ENCODE assay signal across 10 cellular contexts in genomic region chr12:116053479-116054195, GRCh38.
A peak's percentile ranks its signal among the peaks of the same experiment; 100 is the strongest.
DNase-seq lines count a peak whose midpoint lies in the region; ATAC-seq, FAIRE-seq and TF ChIP-seq lines count a peak whose summit lies in the region.
"Had no signal": no experiment of that assay in that cellular context is flagged by ENCODE, and none has a peak within 500 bp of the region (broad histone marks: within the 10 kb centered on the region; RNA-seq: fewer than 3 reads in every experiment).

No MANE protein-coding gene starts in this region.

- no peak overlapping the region for H2BK15ac ChIP-seq in H1 (ENCODE audit: low read length)

- H4K20me1 ChIP-seq in H1 (replicated peaks in 1 of 2; ENCODE audit: control insufficient read depth in 1 of 2, insufficient read depth in 2 of 2, low read length in 2 of 2): peaks cover 2 to 3% of the 10 kb centered on the region in 2 experiments

- no peaks in the 10 kb centered on the region for H3K23me2 ChIP-seq in H1 (ENCODE audit: low read depth, low read length)

- TF ChIP-seq RAD21 in H1 (IDR thresholded peaks at IDR 0.05 in 1 of 2, conservative IDR thresholded peaks at IDR 0.05 in 1 of 2; ENCODE audit: low read depth in 2 of 2, low read length in 2 of 2): no peak

- H3K4me1 ChIP-seq in H1 (replicated peaks in 1 of 4; ENCODE audit: control insufficient read depth in 3 of 4, insufficient read depth in 4 of 4, low read length in 3 of 4) (no peaks in the 10 kb centered on the region; a peak in 1 of 7 replicates), transverse colon (peaks cover 12 to 47% (median 29%) of the 10 kb centered on the region in 4 donors)

- H3K4me3 Mint-ChIP-seq in activated CD4-positive, alpha-beta T cell treated with anti-CD3 and anti-CD28 coated beads for 36 hours: no peak overlapping the region
- H3K4me3 Mint-ChIP-seq in T-helper 17 cell: no peak overlapping the region

- H3K18ac ChIP-seq in H1 (ENCODE audit: extremely low read depth, low read length): no peak overlapping the region

- H3K4me1 Mint-ChIP-seq in activated CD4-positive, alpha-beta T cell treated with anti-CD3 and anti-CD28 coated beads for 36 hours: peaks cover 61% of the 10 kb centered on the region
- H3K4me1 Mint-ChIP-seq in T-helper 17 cell: peaks cover 28% of the 10 kb centered on the region

- H3K36me3 ChIP-seq in H1 (ENCODE audit: control insufficient read depth in 2 of 4, insufficient read depth in 4 of 4, low read length in 3 of 4): no peaks in the 10 kb centered on the region
- no peaks in the 10 kb centered on the region for H3K36me3 ChIP-seq in transverse colon

- no peak overlapping the region for H2BK120ac ChIP-seq in H1 (replicated peaks; ENCODE audit: low read depth, low read length)

- TF ChIP-seq POLR2A in H1 (IDR thresholded peaks at IDR 0.05; ENCODE audit: control extremely low read depth in 1 of 2, low read depth in 2 of 2, low read length in 2 of 2) (no peak), transverse colon (IDR thresholded peaks at IDR 0.05) (no peak)

- no peak overlapping the region for H4K91ac ChIP-seq in H1 (replicated peaks; ENCODE audit: insufficient read length, low read length)

- FAIRE-seq in H1 (lab: Jason Lieb, UNC) (no peak), D721Med (lab: Jason Lieb, UNC) (no peak)

- H2BK12ac ChIP-seq in H1 (ENCODE audit: low read depth, low read length): no peak overlapping the region

- H3K4me2 ChIP-seq in H1 (ENCODE audit: insufficient read depth in 1 of 2, low read depth in 2 of 2, low read length in 2 of 2): no peak overlapping the region

- H3K27ac Mint-ChIP-seq in activated CD4-positive, alpha-beta T cell treated with anti-CD3 and anti-CD28 coated beads for 36 hours: no peak overlapping the region
- no peak overlapping the region for H3K27ac Mint-ChIP-seq in T-helper 17 cell

- H4K5ac ChIP-seq in H1 (ENCODE audit: insufficient read length, low read depth, low read length): no peak overlapping the region

- intact Hi-C loops in activated CD4-positive, alpha-beta T cell treated with anti-CD3 and anti-CD28 coated beads for 36 hours (cut with DNase I, micrococcal nuclease): no loop called here
- intact Hi-C loops in transverse colon (cut with DNase I; ENCODE audit: low total_unique reads): no loop called here

- H3K4me3 ChIP-seq in H1 (ENCODE audit: extremely low read depth in 1 of 4, insufficient read depth in 2 of 4, low read depth in 3 of 4, low read length in 4 of 4): no peak overlapping the region
- no peak overlapping the region for H3K4me3 ChIP-seq in transverse colon

- H3K23ac ChIP-seq in H1 (ENCODE audit: insufficient read length): no peak overlapping the region

- no peak overlapping the region for H2BK20ac ChIP-seq in H1 (ENCODE audit: low read length)

- no peaks in the 10 kb centered on the region for H3K9me3 ChIP-seq in H1 (ENCODE audit: insufficient read depth in 2 of 2, low read depth in 1 of 2, low read length in 1 of 2)
- no peaks in the 10 kb centered on the region for H3K9me3 ChIP-seq in transverse colon
- no peaks in the 10 kb centered on the region for H3K9me3 ChIP-seq in T-helper 17 cell (ENCODE audit: control insufficient read depth, low read length, poor library complexity, severe bottlenecking)

- TF ChIP-seq CTCF in H1 (IDR thresholded peaks at IDR 0.05; ENCODE audit: control extremely low read depth in 1 of 3, insufficient read depth in 1 of 3, low read depth in 1 of 3, low read length in 3 of 3): no peak
- TF ChIP-seq CTCF in transverse colon (IDR thresholded peaks at IDR 0.05): no peak
- no peak for TF ChIP-seq CTCF in D721Med (IDR thresholded peaks at IDR 0.05; ENCODE audit: insufficient read depth, missing control alignments)

- H3K27me3 ChIP-seq in H1 (replicated peaks in 1 of 4; ENCODE audit: control insufficient read depth in 3 of 4, extremely low read depth in 1 of 4, insufficient read depth in 3 of 4, low read length in 3 of 4): no peaks in the 10 kb centered on the region
- H3K27me3 ChIP-seq in transverse colon: no peaks in the 10 kb centered on the region

- H3K79me1 ChIP-seq in H1 (ENCODE audit: low read depth, low read length): no peaks in the 10 kb centered on the region

- H3K9ac ChIP-seq in H1 (replicated peaks in 1 of 4; ENCODE audit: extremely low read depth in 1 of 4, low read depth in 3 of 4, low read length in 3 of 4): no peak overlapping the region

- H3K9me3 Mint-ChIP-seq in activated CD4-positive, alpha-beta T cell treated with anti-CD3 and anti-CD28 coated beads for 36 hours (ENCODE audit: low read depth): no peaks in the 10 kb centered on the region

- no peak overlapping the region for H3K56ac ChIP-seq in H1 (replicated peaks; ENCODE audit: insufficient read length, low read depth, low read length)

- H2AFZ ChIP-seq in H1 (ENCODE audit: low read length): no peak overlapping the region

- H3K14ac ChIP-seq in H1 (ENCODE audit: insufficient read length): no peak overlapping the region

- no peak overlapping the region for H3K4ac ChIP-seq in H1 (replicated peaks; ENCODE audit: insufficient read length, low read depth, low read length)

- H3K36me3 Mint-ChIP-seq in activated CD4-positive, alpha-beta T cell treated with anti-CD3 and anti-CD28 coated beads for 36 hours (ENCODE audit: low read depth): no peaks in the 10 kb centered on the region
- H3K36me3 Mint-ChIP-seq in T-helper 17 cell (ENCODE audit: low read depth): no peaks in the 10 kb centered on the region

- H2BK5ac ChIP-seq in H1 (ENCODE audit: low read depth, low read length): no peak overlapping the region

- peak; percentile 75 for ATAC-seq in activated CD4-positive, alpha-beta T cell treated with anti-CD3 and anti-CD28 coated beads for 36 hours
- ATAC-seq in T-helper 17 cell (no peak), HG02763 (IDR thresholded peaks at IDR 0.05; ENCODE audit: unreplicated experiment) (no peak)

- no peak for TF ChIP-seq EP300 in H1 (IDR thresholded peaks at IDR 0.05; ENCODE audit: borderline replicate concordance in 1 of 2, low read depth in 2 of 2, low read length in 2 of 2)
- no peak for TF ChIP-seq EP300 in transverse colon (IDR thresholded peaks at IDR 0.05; ENCODE audit: low read depth)

- H2AK5ac ChIP-seq in H1 (ENCODE audit: low read depth, low read length): no peak overlapping the region

- H3K27ac ChIP-seq in H1 (ENCODE audit: low read depth, low read length) (no peak overlapping the region), transverse colon (peak overlapping the region; percentile 4 to 53 (median 33))

- CTCF ChIA-PET in activated CD4-positive, alpha-beta T cell treated with anti-CD3 and anti-CD28 coated beads for 36 hours (lab: Charles Lee): interaction anchor here (0.6 to 1.1 kb wide), 4 partner anchors 9 to 142 kb away, joined by 3 to 4 read pairs (median 3); no protein-coding TSS in a partner anchor
- CTCF ChIA-PET in H1 (lab: Charles Lee; ENCODE audit: partially characterized antibody): no interaction called here

- 88% methylated on average over 3 of the region's 3 CpGs; no CpG with 5 or more reads in 1 of the 2 experiments for WGBS in H1 (ENCODE audit: extremely low coverage in 1 of 2, insufficient coverage in 1 of 2, insufficient read length in 1 of 2, insufficient replicate concordance in 2 of 2, low coverage in 1 of 2, low lambda C conversion rate in 2 of 2, missing lambda C conversion rate in 1 of 2), 2 experiments
- 16 to 25% methylated on average over 3 of the region's 3 CpGs for WGBS in transverse colon (ENCODE audit: low coverage in 1 of 2), 2 donors

- no peaks in the 10 kb centered on the region for H3K27me3 Mint-ChIP-seq in activated CD4-positive, alpha-beta T cell treated with anti-CD3 and anti-CD28 coated beads for 36 hours
- no peaks in the 10 kb centered on the region for H3K27me3 Mint-ChIP-seq in T-helper 17 cell

- peaks cover 0 to 16% of the 10 kb centered on the region in 2 experiments; a peak in 2 of 4 replicates for H3K79me2 ChIP-seq in H1 (ENCODE audit: control insufficient read depth in 1 of 2, insufficient read depth in 2 of 2, low read length in 2 of 2)

- POLR2A ChIA-PET in activated CD4-positive, alpha-beta T cell treated with anti-CD3 and anti-CD28 coated beads for 36 hours (lab: Charles Lee): interaction anchor here (0.7 kb wide), 2 partner anchors 17 to 123 kb away, joined by 3 read pairs; no protein-coding TSS in a partner anchor
- POLR2A ChIA-PET in H1 (lab: Charles Lee; ENCODE audit: partially characterized antibody): no interaction called here

- in situ Hi-C loops in transverse colon (cut with MboI; ENCODE audit: low pct_ligation_motif_present in 1 of 4, low pct_unique_long_range_greater_than_20kb in 1 of 4, low sequenced_read_pairs in 3 of 4): no loop called here

- no peak overlapping the region for H4K8ac ChIP-seq in H1 (ENCODE audit: extremely low read depth, insufficient read depth, low read length)

- no peak for DNase-seq in activated CD4-positive, alpha-beta T cell treated with anti-CD3 and anti-CD28 coated beads for 36 hours
- DNase-seq in activated CD4-positive, alpha-beta T cell treated with anti-CD3 and anti-CD28 coated beads, Interleukin-2, amount 50 U/mL, for 4 hours: no peak
- DNase-seq in H1 (ENCODE audit: low read depth in 1 of 2, low spot score in 2 of 2) (no peak), medulla oblongata (ENCODE audit: extremely low spot score) (peak; percentile 78), transverse colon (peak; percentile 23), D721Med (ENCODE audit: insufficient read length, low spot score) (no peak), T-helper 17 cell (no peak)
- DNase-seq: glutamatergic neuron; stimulated activated CD4-positive, alpha-beta T cell treated with anti-CD3 and anti-CD28 coated beads, Interleukin-4, amount 100 ng/mL, for 24 hours had no signal

TF ChIP-seq in H1, 55 proteins besides CTCF, POLR2A, EP300 and RAD21:
- TF ChIP-seq, protein P1, sequence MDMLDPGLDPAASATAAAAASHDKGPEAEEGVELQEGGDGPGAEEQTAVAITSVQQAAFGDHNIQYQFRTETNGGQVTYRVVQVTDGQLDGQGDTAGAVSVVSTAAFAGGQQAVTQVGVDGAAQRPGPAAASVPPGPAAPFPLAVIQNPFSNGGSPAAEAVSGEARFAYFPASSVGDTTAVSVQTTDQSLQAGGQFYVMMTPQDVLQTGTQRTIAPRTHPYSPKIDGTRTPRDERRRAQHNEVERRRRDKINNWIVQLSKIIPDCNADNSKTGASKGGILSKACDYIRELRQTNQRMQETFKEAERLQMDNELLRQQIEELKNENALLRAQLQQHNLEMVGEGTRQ (IDR thresholded peaks at IDR 0.05; ENCODE audit: low read length): no peak
- 0 out of 2 replicates have a peak, but pooled peaks have one; percentile 17 for TF ChIP-seq CEBPB (IDR thresholded peaks at IDR 0.05; ENCODE audit: low read depth, low read length)

Comparison
In these comparisons a context has a peak if more than half of its experiments do, and no peak if none do; other contexts are left out.
1. DNase-seq: peak in medulla oblongata (single experiment) and transverse colon (single experiment); none in activated CD4-positive, alpha-beta T cell treated with anti-CD3 and anti-CD28 coated beads for 36 hours (single experiment), activated CD4-positive, alpha-beta T cell treated with anti-CD3 and anti-CD28 coated beads, Interleukin-2, amount 50 U/mL, for 4 hours (0 of 2), H1 (0 of 2), D721Med (single experiment) and T-helper 17 cell (0 of 3).